Comparison of ENCODE assay signal across 30 cellular contexts in genomic region chr2:10830641-10831386, GRCh38.
"Had no signal": no experiment of that assay in that cellular context is flagged by ENCODE, and none has a peak within 500 bp of the region (broad histone marks: within the 10 kb centered on the region; RNA-seq: fewer than 3 reads in every experiment).

No MANE protein-coding gene starts in this region.

- H3K27ac ChIP-seq: ascending aorta, body of pancreas, RWPE1, SJSA1 had no signal

- H3K27me3 ChIP-seq: ascending aorta, body of pancreas had no signal

- ATAC-seq: activated CD4-positive, CD25-positive, alpha-beta regulatory T cell treated with anti-CD3 and anti-CD28 coated beads, Interleukin-2, amount 50 U/mL, for 24 hours; activated CD8-positive, alpha-beta T cell treated with anti-CD3 and anti-CD28 coated beads, Interleukin-2, amount 10 ng/mL, durations not matched to agents 7 days and 5 days; activated naive CD4-positive, alpha-beta T cell treated with anti-CD3 and anti-CD28 coated beads, Interleukin-2, amount 50 U/mL, for 72 hours; activated naive CD8-positive, alpha-beta T cell treated with anti-CD3 and anti-CD28 coated beads, Interleukin-2, amount 50 U/mL, for 24 hours; body of pancreas; Panc1; SK-N-SH treated with all-trans-retinoic acid at 6 μM for 48 hours had no signal

- FAIRE-seq: bronchial epithelial cell had no signal

- H3K9me3 ChIP-seq: ascending aorta, body of pancreas, SJSA1 had no signal

- DNase-seq: activated CD4-positive, alpha-beta T cell treated with anti-CD3 and anti-CD28 coated beads for 48 hours; activated CD4-positive, alpha-beta T cell treated with anti-CD3 and anti-CD28 coated beads, Interleukin-2, amount 50 U/mL, for 4 hours; activated CD8-positive, alpha-beta T cell treated with anti-CD3 and anti-CD28 coated beads, Interleukin-2, amount 10 ng/mL, durations not matched to agents 7 days and 5 days; activated effector memory CD4-positive, alpha-beta T cell treated with Interleukin-2 at 50 U/mL for 16 hours; activated naive CD4-positive, alpha-beta T cell; activated naive CD8-positive, alpha-beta T cell treated with anti-CD3 and anti-CD28 coated beads, Interleukin-2, amount 50 U/mL, for 24 hours; activated T-cell treated with anti-CD3 and anti-CD28 coated beads, Interleukin-2, amount 50 U/mL, for 24 hours; amniotic stem cell; central memory CD4-positive, alpha-beta T cell; Kasumi-1; NCI-H1105 treated with DMSO at 0.1 percent for 48 hours; NCI-H1436 treated with DMSO at 0.1 percent for 48 hours; NCI-H187; NCI-H2171; NCI-H345; NCI-H510A; NCI-H69; NK-92 treated with Interleukin-12 subunit alpha and Interleukin-12 subunit beta, amount 100 ng/mL, for 24 hours; OCI-M1; Right ventricle myocardium superior; SW 1271 had no signal

- H3K36me3 ChIP-seq: ascending aorta, SJSA1 had no signal

- H3K4me1 ChIP-seq: ascending aorta, SJSA1 had no signal

- H3K4me3 ChIP-seq: ascending aorta, body of pancreas, SJSA1 had no signal
